In the genomic region with DNA sequence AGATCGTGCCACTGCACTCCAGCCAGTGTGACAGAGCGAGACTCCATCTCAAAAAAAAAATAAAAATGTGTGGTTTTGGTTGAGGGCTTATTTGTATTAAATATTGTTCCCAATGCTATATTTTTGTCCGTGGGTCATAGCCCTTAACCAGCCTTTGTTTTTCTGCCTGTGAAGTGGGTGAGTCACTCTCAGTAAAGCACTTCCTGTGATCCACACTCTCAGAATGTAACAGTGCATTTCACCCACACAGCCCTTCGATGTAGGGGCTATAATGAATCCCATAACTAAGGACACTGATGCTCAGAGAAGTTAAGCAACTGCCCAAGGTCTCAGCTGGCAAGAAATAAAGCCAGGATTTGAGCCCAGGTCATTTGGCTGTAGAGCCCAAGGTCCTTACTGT, we compare ENCODE assay signal across 21 cellular contexts. TPM values are rescaled to one million over a fixed set of nuclear protein-coding genes. Genes with fewer than 3 reads are reported as not detected.
DNase-seq lines count a peak whose midpoint lies in the region; ATAC-seq and TF ChIP-seq lines count a peak whose summit lies in the region.
"Had no signal": no experiment of that assay in that cellular context is flagged by ENCODE, and none has a peak within 500 bp of the region (broad histone marks: within the 10 kb centered on the region; RNA-seq: fewer than 3 reads in every experiment).

No MANE protein-coding gene starts in this region.

- no peaks in the 10 kb centered on the region for H3K27me3 ChIP-seq in CD4-positive, alpha-beta memory T cell (ENCODE audit: insufficient read depth, low read length)
- no peaks in the 10 kb centered on the region for H3K27me3 ChIP-seq in gastrocnemius medialis
- H3K27me3 ChIP-seq: upper lobe of left lung had no signal

- no peaks in the 10 kb centered on the region for H3K9me3 ChIP-seq in CD4-positive, alpha-beta memory T cell (ENCODE audit: control insufficient read depth in 1 of 2, low read length in 2 of 2)
- H3K9me3 ChIP-seq in gastrocnemius medialis: no peaks in the 10 kb centered on the region
- H3K9me3 ChIP-seq: HAP-1, lower lobe of right lung, upper lobe of left lung had no signal

- H3K4me1 Mint-ChIP-seq in CD4-positive, alpha-beta memory T cell: peaks cover 11 to 37% (median 18%) of the 10 kb centered on the region in 4 donors
- peaks cover 53% of the 10 kb centered on the region for H3K4me1 Mint-ChIP-seq in activated CD8-positive, alpha-beta T cell treated with anti-CD3 and anti-CD28 coated beads, Interleukin-2, amount 10 ng/mL, durations not matched to agents 7 days and 5 days (ENCODE audit: low read depth)
- H3K4me1 Mint-ChIP-seq: B cell; stimulated activated naive B cell treated with anti-CD40 and anti-IgM and Interleukin-4, amounts not matched to agents 10 μg/mL and 1 μg/mL and 100 μg/mL, for 72 hours had no signal

- no peaks in the 10 kb centered on the region for H3K9me3 Mint-ChIP-seq in CD4-positive, alpha-beta memory T cell
- no peaks in the 10 kb centered on the region for H3K9me3 Mint-ChIP-seq in activated CD8-positive, alpha-beta T cell treated with anti-CD3 and anti-CD28 coated beads, Interleukin-2, amount 10 ng/mL, durations not matched to agents 7 days and 5 days (ENCODE audit: insufficient read depth)
- H3K9me3 Mint-ChIP-seq: naive B cell had no signal

- intact Hi-C loops in CD4-positive, alpha-beta memory T cell (cut with micrococcal nuclease): no loop called here
- intact Hi-C loops in gastrocnemius medialis (cut with DNase I; ENCODE audit: low total_unique reads): no loop called here

- peaks cover 33 to 45% of the 10 kb centered on the region in 2 donors for H3K36me3 Mint-ChIP-seq in CD4-positive, alpha-beta memory T cell
- H3K36me3 Mint-ChIP-seq in activated CD8-positive, alpha-beta T cell treated with anti-CD3 and anti-CD28 coated beads, Interleukin-2, amount 10 ng/mL, durations not matched to agents 7 days and 5 days (ENCODE audit: low read depth): peaks cover 55% of the 10 kb centered on the region

- H3K27me3 Mint-ChIP-seq in CD4-positive, alpha-beta memory T cell: no peaks in the 10 kb centered on the region
- H3K27me3 Mint-ChIP-seq in activated CD8-positive, alpha-beta T cell treated with anti-CD3 and anti-CD28 coated beads, Interleukin-2, amount 10 ng/mL, durations not matched to agents 7 days and 5 days (ENCODE audit: low read depth): no peaks in the 10 kb centered on the region
- H3K27me3 Mint-ChIP-seq: B cell; naive B cell; progenitor cell of endocrine pancreas; stimulated activated naive B cell treated with anti-CD40 and anti-IgM and Interleukin-4, amounts not matched to agents 10 μg/mL and 1 μg/mL and 100 μg/mL, for 72 hours had no signal

- no peak overlapping the region for H3K4me3 Mint-ChIP-seq in CD4-positive, alpha-beta memory T cell
- H3K4me3 Mint-ChIP-seq in activated CD8-positive, alpha-beta T cell treated with anti-CD3 and anti-CD28 coated beads, Interleukin-2, amount 10 ng/mL, durations not matched to agents 7 days and 5 days: no peak overlapping the region
- H3K4me3 Mint-ChIP-seq: B cell; naive B cell; stimulated activated naive B cell treated with anti-CD40 and anti-IgM and Interleukin-4, amounts not matched to agents 10 μg/mL and 1 μg/mL and 100 μg/mL, for 72 hours had no signal

- no peak overlapping the region for H3K4me3 ChIP-seq in CD4-positive, alpha-beta memory T cell (ENCODE audit: low read length in 2 of 2)
- H3K4me3 ChIP-seq in fibroblast of pulmonary artery (replicated peaks; ENCODE audit: low read depth, low read length) (no peak overlapping the region), gastrocnemius medialis (no peak overlapping the region)
- H3K4me3 ChIP-seq: HAP-1, lower lobe of right lung, upper lobe of left lung had no signal

- peak overlapping the region in 4 of 7 donors; percentile 23 to 79 (median 44) for H3K27ac Mint-ChIP-seq in CD4-positive, alpha-beta memory T cell
- H3K27ac Mint-ChIP-seq in activated CD8-positive, alpha-beta T cell treated with anti-CD3 and anti-CD28 coated beads, Interleukin-2, amount 10 ng/mL, durations not matched to agents 7 days and 5 days: peak overlapping the region; percentile 60
- H3K27ac Mint-ChIP-seq: B cell; progenitor cell of endocrine pancreas; stimulated activated naive B cell treated with anti-CD40 and anti-IgM and Interleukin-4, amounts not matched to agents 10 μg/mL and 1 μg/mL and 100 μg/mL, for 72 hours had no signal

- in situ Hi-C loops in gastrocnemius medialis (cut with MboI; ENCODE audit: low sequenced_read_pairs in 4 of 4): no loop called here

- H3K36me3 ChIP-seq in CD4-positive, alpha-beta memory T cell (ENCODE audit: insufficient read depth, low read length): peaks cover 20% of the 10 kb centered on the region
- peaks cover 2 to 78% of the 10 kb centered on the region in 2 donors for H3K36me3 ChIP-seq in gastrocnemius medialis

- peaks cover 25% of the 10 kb centered on the region for H3K4me1 ChIP-seq in CD4-positive, alpha-beta memory T cell (ENCODE audit: insufficient read depth, low read length)
- H3K4me1 ChIP-seq in gastrocnemius medialis: peaks cover 1 to 6% of the 10 kb centered on the region in 2 donors
- H3K4me1 ChIP-seq: HAP-1, lower lobe of right lung, upper lobe of left lung had no signal

- DNase-seq in CD4-positive, alpha-beta memory T cell: no peak
- peak; percentile 55 for DNase-seq in ELR (ENCODE audit: low read depth)
- DNase-seq in activated CD8-positive, alpha-beta T cell treated with anti-CD3 and anti-CD28 coated beads, Interleukin-2, amount 10 ng/mL, durations not matched to agents 7 days and 5 days: no peak
- peak; percentile 41 for DNase-seq in fibroblast of pulmonary artery (ENCODE audit: low read depth)
- DNase-seq in gastrocnemius medialis: no peak
- no peak for DNase-seq in OCI-M2 (lab: John Stamatoyannopoulos, UW; ENCODE audit: unreplicated experiment)
- DNase-seq in GOT3 (lab: John Stamatoyannopoulos, UW): no peak
- DNase-seq in stimulated activated CD8-positive, alpha-beta memory T cell treated with anti-CD3 and anti-CD28 coated beads, Interleukin-4, amount 100 ng/mL, for 48 hours: no peak
- DNase-seq: activated gamma-delta T cell treated with Interleukin-2 at 50 U/mL for 16 hours; central memory CD4-positive, alpha-beta T cell; DMS 273 treated with DMSO at 0.1 percent for 48 hours; lower lobe of right lung; naive B cell; NCI-H2029; SIG-M5; stimulated activated naive B cell treated with anti-CD40 and anti-IgM and Interleukin-4, amounts not matched to agents 10 μg/mL and 1 μg/mL and 100 μg/mL, for 72 hours; T1000; upper lobe of left lung had no signal

- H3K27ac ChIP-seq in CD4-positive, alpha-beta memory T cell (ENCODE audit: low read depth, low read length): no peak overlapping the region
- no peak overlapping the region for H3K27ac ChIP-seq in gastrocnemius medialis
- H3K27ac ChIP-seq: lower lobe of right lung, upper lobe of left lung had no signal

- TF ChIP-seq CTCF in fibroblast of pulmonary artery (IDR thresholded peaks at IDR 0.05; ENCODE audit: low read length, missing control alignments): no peak
- no peak for TF ChIP-seq CTCF in gastrocnemius medialis (IDR thresholded peaks at IDR 0.05 in 4 of 5, conservative IDR thresholded peaks at IDR 0.05 in 1 of 5)

- POLR2A ChIA-PET in CD4-positive, alpha-beta memory T cell (lab: Charles Lee; ENCODE audit: partially characterized antibody): interaction anchor here (3.7 kb wide), 1 partner anchor 56 kb away, joined by 10 read pairs; the partner anchor contains the start of gene EEF2K
- POLR2A ChIA-PET in activated CD8-positive, alpha-beta T cell treated with anti-CD3 and anti-CD28 coated beads, Interleukin-2, amount 10 ng/mL, durations not matched to agents 7 days and 5 days (lab: Charles Lee): no interaction called here

- peak; percentile 54 for ATAC-seq in activated CD8-positive, alpha-beta T cell treated with anti-CD3 and anti-CD28 coated beads, Interleukin-2, amount 10 ng/mL, durations not matched to agents 7 days and 5 days
- ATAC-seq in gastrocnemius medialis: no peak
- ATAC-seq: lower lobe of right lung; stimulated activated naive B cell treated with anti-CD40 and anti-IgM and Interleukin-4, amounts not matched to agents 10 μg/mL and 1 μg/mL and 100 μg/mL, for 72 hours had no signal

- TF ChIP-seq POLR2A in gastrocnemius medialis (IDR thresholded peaks at IDR 0.05): no peak

- CTCF ChIA-PET in CD4-positive, alpha-beta memory T cell (lab: Charles Lee; ENCODE audit: partially characterized antibody): no interaction called here
- CTCF ChIA-PET in activated CD8-positive, alpha-beta T cell treated with anti-CD3 and anti-CD28 coated beads, Interleukin-2, amount 10 ng/mL, durations not matched to agents 7 days and 5 days (lab: Charles Lee): interaction anchor here (1.4 to 1.9 kb wide), 2 partner anchors 55 to 66 kb away, joined by 4 to 10 read pairs; partner anchors contain the start of gene EEF2K

RNA-seq across cellular contexts. Expression of gene POLR3E, which starts 34.7 kb away (rescaled TPM):
- 10 to 100 TPM; 88.4 to 94.0 TPM for total RNA-seq in CD4-positive, alpha-beta memory T cell
- polyA plus RNA-seq in CD4-positive, alpha-beta memory T cell: 10 to 100 TPM; 10.0 to 16.0 TPM
- 10 to 100 TPM; 43.8 to 49.9 TPM for total RNA-seq in activated CD8-positive, alpha-beta T cell treated with anti-CD3 and anti-CD28 coated beads, Interleukin-2, amount 10 ng/mL, durations not matched to agents 7 days and 5 days
- 100 to 1,000 TPM; 105 to 182 (median 116) TPM for total RNA-seq in gastrocnemius medialis

RNA-seq across cellular contexts. Expression of gene EEF2K, which starts 56.4 kb away (rescaled TPM):
- total RNA-seq in CD4-positive, alpha-beta memory T cell: 10 to 100 TPM; 19.1 to 20.7 TPM
- polyA plus RNA-seq in CD4-positive, alpha-beta memory T cell: 1 to 10 TPM in 1 of 2 donors, under 1 TPM in 1; 0.77 to 3.9 TPM
- total RNA-seq in activated CD8-positive, alpha-beta T cell treated with anti-CD3 and anti-CD28 coated beads, Interleukin-2, amount 10 ng/mL, durations not matched to agents 7 days and 5 days: 10 to 100 TPM; 27.7 to 28.9 TPM
- total RNA-seq in gastrocnemius medialis: 10 to 100 TPM; 18.7 to 39.9 (median 21.2) TPM

Comparison
In these comparisons a context has a peak if more than half of its experiments do, and no peak if none do; other contexts are left out.
1. DNase-seq: peak in ELR (single experiment) and fibroblast of pulmonary artery (single experiment); none in CD4-positive, alpha-beta memory T cell (0 of 5), activated CD8-positive, alpha-beta T cell treated with anti-CD3 and anti-CD28 coated beads, Interleukin-2, amount 10 ng/mL, durations not matched to agents 7 days and 5 days (single experiment), gastrocnemius medialis (0 of 2), OCI-M2 (single experiment), GOT3 (single experiment) and stimulated activated CD8-positive, alpha-beta memory T cell treated with anti-CD3 and anti-CD28 coated beads, Interleukin-4, amount 100 ng/mL, for 48 hours (single experiment).